Comparison of ENCODE assay signal across 12 cellular contexts in the genomic region with DNA sequence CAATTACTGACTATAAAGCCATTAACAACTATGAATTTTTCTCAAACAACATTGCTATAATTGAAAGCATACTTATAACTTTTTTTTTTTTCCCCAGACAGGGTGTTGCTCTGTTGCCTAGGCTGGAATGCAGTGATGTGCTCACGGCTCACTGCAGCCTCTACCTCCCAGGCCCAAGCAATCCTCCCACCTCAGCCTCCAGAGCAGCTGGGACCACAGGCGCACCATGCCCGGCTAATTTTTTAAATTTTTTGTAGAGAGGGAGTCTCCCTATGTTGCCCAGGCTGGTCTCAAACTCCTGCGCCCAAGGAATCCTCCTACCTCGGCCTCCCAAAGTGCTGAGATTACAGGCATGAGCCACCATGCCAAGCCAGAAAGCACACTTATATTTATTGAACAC. TPM values are rescaled to one million over a fixed set of nuclear protein-coding genes. Genes with fewer than 3 reads are reported as not detected.
DNase-seq lines count a peak whose midpoint lies in the region; ATAC-seq and TF ChIP-seq lines count a peak whose summit lies in the region.
"Had no signal": no experiment of that assay in that cellular context is flagged by ENCODE, and none has a peak within 500 bp of the region (broad histone marks: within the 10 kb centered on the region; RNA-seq: fewer than 3 reads in every experiment).

No MANE protein-coding gene starts in this region.

- H2BK15ac ChIP-seq in mesendoderm (replicated peaks; ENCODE audit: low read depth), result peak overlapping the region; percentile 86

- no peak for ATAC-seq in GM21390 (IDR thresholded peaks at IDR 0.05; ENCODE audit: unreplicated experiment)

- no peak overlapping the region for H3K9ac ChIP-seq in mesendoderm (ENCODE audit: low read length)

- H2AK5ac ChIP-seq in mesendoderm (ENCODE audit: low read length), result no peak overlapping the region

- no peaks in the 10 kb centered on the region for H3K9me3 ChIP-seq in CD4-positive, alpha-beta memory T cell (ENCODE audit: control insufficient read depth in 1 of 2, low read length in 2 of 2)

- no peaks in the 10 kb centered on the region for H3K27me3 ChIP-seq in mesendoderm (ENCODE audit: insufficient read depth, low read length, poor library complexity)
- H3K27me3 ChIP-seq in CD4-positive, alpha-beta memory T cell (ENCODE audit: insufficient read depth, low read length), result no peaks in the 10 kb centered on the region

- H2BK5ac ChIP-seq in mesendoderm (ENCODE audit: low read length), result no peak overlapping the region

- no peaks in the 10 kb centered on the region for H3K36me3 ChIP-seq in mesendoderm (ENCODE audit: control insufficient read depth, insufficient read depth, low read length)
- no peaks in the 10 kb centered on the region for H3K36me3 ChIP-seq in CD4-positive, alpha-beta memory T cell (ENCODE audit: insufficient read depth, low read length)

- H3K4me2 ChIP-seq in mesendoderm (ENCODE audit: low read length), result no peak overlapping the region

- POLR2A ChIA-PET in RWPE1 (lab: Yijun Ruan, JAX; ENCODE audit: low non-redundant PET), result no interaction called here
- POLR2A ChIA-PET in CD4-positive, alpha-beta memory T cell (lab: Charles Lee; ENCODE audit: partially characterized antibody), result interaction anchor here (0.9 to 2.5 kb wide), 3 partner anchors 9 to 107 kb away, joined by 3 to 15 read pairs (median 3); a partner anchor contains a TSS

- no peak overlapping the region for H3K4me3 Mint-ChIP-seq in type B pancreatic cell
- H3K4me3 Mint-ChIP-seq in CD4-positive, alpha-beta memory T cell, result no peak overlapping the region

- DNase-seq in RWPE1 (ENCODE audit: low spot score) (no peak), coronary artery (ENCODE audit: low spot score) (no peak), mesendoderm (no peak), type B pancreatic cell (ENCODE audit: extremely low spot score, unreplicated experiment) (no peak), Ammon's horn (ENCODE audit: low spot score) (no peak)
- no peak for DNase-seq in CD4-positive, alpha-beta memory T cell
- DNase-seq: activated T-cell treated with anti-CD3 and anti-CD28 coated beads, Interleukin-2, amount 50 U/mL, for 1 hour; GF-D8; Kasumi-1; NCI-H2029; stimulated activated CD4-positive, alpha-beta T cell treated with anti-CD3 and anti-CD28 coated beads, Interleukin-1b, Interleukin-23, amount 100 ng/mL, for 48 hours had no signal

- no peak overlapping the region for H4K5ac ChIP-seq in mesendoderm (ENCODE audit: low read length)

- no peaks in the 10 kb centered on the region for H3K79me2 ChIP-seq in mesendoderm (ENCODE audit: control insufficient read depth, insufficient read depth, low read length)

- peak overlapping the region; percentile 65 for H3K18ac ChIP-seq in mesendoderm (ENCODE audit: low read length)

- TF ChIP-seq CTCF in RWPE1 (conservative IDR thresholded peaks at IDR 0.05; ENCODE audit: low read depth) (no peak), coronary artery (IDR thresholded peaks at IDR 0.05) (no peak), type B pancreatic cell (conservative IDR thresholded peaks at IDR 0.05) (no peak)

- H3K56ac ChIP-seq in mesendoderm (ENCODE audit: low read length), result no peak overlapping the region

- intact Hi-C loops in CD4-positive, alpha-beta memory T cell (cut with micrococcal nuclease), result no loop called here

- H3K4me3 ChIP-seq in coronary artery (no peak overlapping the region), mesendoderm (ENCODE audit: low read length) (no peak overlapping the region)
- no peak overlapping the region for H3K4me3 ChIP-seq in CD4-positive, alpha-beta memory T cell (ENCODE audit: low read length in 2 of 2)

- no peaks in the 10 kb centered on the region for H3K27me3 Mint-ChIP-seq in type B pancreatic cell
- H3K27me3 Mint-ChIP-seq in CD4-positive, alpha-beta memory T cell, result no peaks in the 10 kb centered on the region

- H3K27ac ChIP-seq in RWPE1 (peak overlapping the region; percentile 92), coronary artery (peak overlapping the region; percentile 88 to 93), mesendoderm (ENCODE audit: low read depth, low read length) (peak overlapping the region; percentile 36)
- H3K27ac ChIP-seq in CD4-positive, alpha-beta memory T cell (ENCODE audit: low read depth, low read length), result no peak overlapping the region

- H3K4me1 Mint-ChIP-seq in type B pancreatic cell (ENCODE audit: unreplicated experiment), result peaks cover 46% of the 10 kb centered on the region
- peaks cover 17 to 39% (median 23%) of the 10 kb centered on the region in 4 donors for H3K4me1 Mint-ChIP-seq in CD4-positive, alpha-beta memory T cell

- H3K36me3 Mint-ChIP-seq in type B pancreatic cell, result peaks cover 3% of the 10 kb centered on the region
- H3K36me3 Mint-ChIP-seq in CD4-positive, alpha-beta memory T cell, result peaks cover under 1 to 2% of the 10 kb centered on the region in 2 donors

- CTCF ChIA-PET in RWPE1 (lab: Yijun Ruan, JAX), result interaction anchor here (0.9 kb wide), 1 partner anchor 192 kb away, joined by 3 read pairs; no protein-coding TSS in a partner anchor
- CTCF ChIA-PET in CD4-positive, alpha-beta memory T cell (lab: Charles Lee; ENCODE audit: partially characterized antibody), result interaction anchor here (0.9 to 1.5 kb wide), 3 partner anchors 8 to 740 kb away, joined by 3 to 10 read pairs (median 3); no protein-coding TSS in a partner anchor

- H2BK120ac ChIP-seq in mesendoderm (ENCODE audit: low read depth, low read length), result peak overlapping the region; percentile 88

- H3K79me1 ChIP-seq in mesendoderm (ENCODE audit: low read length), result no peaks in the 10 kb centered on the region

- peak overlapping the region; percentile 99 for H3K27ac Mint-ChIP-seq in type B pancreatic cell
- no peak overlapping the region for H3K27ac Mint-ChIP-seq in CD4-positive, alpha-beta memory T cell

- H3K4me1 ChIP-seq in mesendoderm (ENCODE audit: control insufficient read depth, low read depth, low read length), result peaks cover 9% of the 10 kb centered on the region
- H3K4me1 ChIP-seq in CD4-positive, alpha-beta memory T cell (ENCODE audit: insufficient read depth, low read length), result peaks cover 27% of the 10 kb centered on the region

- H3K9me3 Mint-ChIP-seq in type B pancreatic cell, result peaks cover 3% of the 10 kb centered on the region
- H3K9me3 Mint-ChIP-seq in CD4-positive, alpha-beta memory T cell, result peaks cover 0 to under 1% (median 0%) of the 10 kb centered on the region in 8 donors

- H4K8ac ChIP-seq in mesendoderm (ENCODE audit: low read depth, low read length), result no peak overlapping the region

- no peak overlapping the region for H3K23ac ChIP-seq in mesendoderm (ENCODE audit: low read length)

- no CpG with 5 or more reads among the region's 5 CpGs for WGBS in mesendoderm (ENCODE audit: extremely low coverage, insufficient coverage, low lambda C conversion rate)

- H3K4ac ChIP-seq in mesendoderm (ENCODE audit: low read depth, low read length), result peak overlapping the region; percentile 55

RNA-seq across cellular contexts. Expression of a gene that starts 6.1 kb away (rescaled TPM):
- 59.6 TPM for polyA plus RNA-seq in mesendoderm (2013, experiment 1 of 2)
- polyA plus RNA-seq in mesendoderm (2013, experiment 2 of 2), result 65.2 TPM
- total RNA-seq in type B pancreatic cell (ENCODE audit: low replicate concordance), result 80.1 and 104 TPM in 2 replicates
- total RNA-seq in CD4-positive, alpha-beta memory T cell, result 10 to 100 TPM; 11.1 to 11.7 TPM
- 1 to 10 TPM; 5.8 to 8.2 TPM for polyA plus RNA-seq in CD4-positive, alpha-beta memory T cell
